Comparison of ENCODE assay signal across 27 cellular contexts in genomic region chr20:14208956-14209355, GRCh38.
"Had no signal": no experiment of that assay in that cellular context is flagged by ENCODE, and none has a peak within 500 bp of the region (broad histone marks: within the 10 kb centered on the region; RNA-seq: fewer than 3 reads in every experiment).

No MANE protein-coding gene starts in this region.

- H3K9me3 ChIP-seq: esophagus muscularis mucosa, heart right ventricle, lower lobe of right lung, psoas muscle, sigmoid colon, stomach, testis, tibial artery had no signal

- H3K27ac ChIP-seq: dorsolateral prefrontal cortex, epithelial cell of prostate, esophagus muscularis mucosa, heart right ventricle, lower lobe of right lung, psoas muscle, sigmoid colon, stomach, testis, tibial artery had no signal

- H3K36me3 ChIP-seq: esophagus muscularis mucosa, heart right ventricle, lower lobe of right lung, sigmoid colon, stomach, tibial artery had no signal

- ATAC-seq: heart right ventricle; left ventricle myocardium superior; lower lobe of right lung; psoas muscle; right cardiac atrium; stimulated activated effector memory CD8-positive, alpha-beta T cell treated with anti-CD3 and anti-CD28 coated beads, Interleukin-12 subunit alpha, Interleukin-12 subunit beta, amount 100 ng/mL, for 72 hours had no signal

- H3K4me1 ChIP-seq: esophagus muscularis mucosa, heart right ventricle, lower lobe of right lung, psoas muscle, stomach, testis, tibial artery had no signal

- DNase-seq: dorsolateral prefrontal cortex; effector CD8-positive, alpha-beta T cell; endodermal cell; foreskin melanocyte; glutamatergic neuron; heart right ventricle; hippocampal formation; islet precursor cell; kidney glomerular epithelial cell; left ventricle myocardium superior; lower lobe of right lung; naive B cell; nucleus accumbens; psoas muscle; right cardiac atrium; sigmoid colon; stimulated activated CD4-positive, alpha-beta T cell treated with anti-CD3 and anti-CD28 coated beads, Interleukin-2, amount 100 ng/mL, for 24 hours; stimulated activated CD4-positive, alpha-beta T cell treated with anti-CD3 and anti-CD28 coated beads, Interleukin-4, amount 100 ng/mL, for 24 hours; stimulated activated naive CD4-positive, alpha-beta T cell treated with Interleukin-2 at 50 U/mL for 16 hours; stomach; substantia nigra; testis; tibial artery had no signal

- H3K4me3 ChIP-seq: dorsolateral prefrontal cortex, esophagus muscularis mucosa, heart right ventricle, lower lobe of right lung, psoas muscle, sigmoid colon, stomach, testis, tibial artery had no signal

- H3K27me3 ChIP-seq: dorsolateral prefrontal cortex, esophagus muscularis mucosa, heart right ventricle, sigmoid colon, stomach, testis, tibial artery had no signal

- FAIRE-seq: colon had no signal
